8 cellular contexts compared by ENCODE assay signal in the genomic region with DNA sequence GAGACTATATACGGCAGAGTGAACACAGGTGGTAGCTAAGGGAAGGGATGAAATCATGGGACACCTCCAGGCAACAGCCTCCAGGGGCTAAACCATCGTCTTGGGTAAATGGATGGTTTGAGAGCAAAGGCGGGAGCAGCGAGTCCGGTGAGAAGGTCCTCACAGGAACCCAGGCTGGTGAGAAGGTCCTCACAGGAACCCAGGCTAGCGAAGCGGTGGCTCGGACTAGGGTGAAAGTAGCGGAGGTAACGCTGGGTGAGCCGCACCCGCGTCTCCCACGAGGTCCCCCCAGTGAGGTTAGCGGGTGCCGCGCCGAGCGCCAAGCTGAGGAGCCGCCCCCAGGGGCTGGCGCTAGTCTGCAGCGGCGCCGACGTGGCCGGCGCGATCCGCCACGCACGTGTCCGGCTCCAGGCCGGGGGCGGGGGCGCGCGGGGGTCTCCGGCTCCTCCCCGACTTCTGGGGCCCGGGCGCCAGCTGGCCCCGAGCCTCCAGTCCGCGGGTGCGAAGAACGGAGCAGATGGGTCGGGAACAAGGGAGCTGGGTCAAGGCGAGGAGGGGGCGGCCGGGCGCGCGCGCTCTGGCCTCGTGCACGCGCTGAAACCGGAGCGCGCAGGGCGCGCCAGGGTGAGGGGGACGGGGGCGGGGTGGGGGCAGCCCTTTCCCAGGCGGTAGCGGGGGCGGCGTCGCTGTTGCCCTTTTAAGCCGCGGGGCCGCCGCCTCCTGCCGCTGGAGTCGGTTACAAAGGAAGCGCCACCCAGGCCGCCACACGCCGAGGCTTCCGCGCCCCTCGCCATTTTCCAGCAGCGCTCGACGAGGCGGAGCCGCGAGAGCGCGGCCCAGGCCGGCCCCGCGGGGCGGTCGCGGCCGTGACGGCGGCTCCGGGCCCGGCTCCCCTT. TPM values are rescaled to one million over a fixed set of nuclear protein-coding genes. Genes with fewer than 3 reads are reported as not detected.
DNase-seq lines count a peak whose midpoint lies in the region; ATAC-seq and TF ChIP-seq lines count a peak whose summit lies in the region.

UBE2Q2 (plus strand) TSS at position 726 of the 896 bp plus-strand sequence. CDS start 220 bp downstream, outside the sequence.

- peaks cover 33% of the 10 kb centered on the region for H3K4me1 Mint-ChIP-seq in progenitor cell of endocrine pancreas (ENCODE audit: low read depth)

- H3K36me3 Mint-ChIP-seq in progenitor cell of endocrine pancreas (ENCODE audit: insufficient read depth), result peaks cover 3% of the 10 kb centered on the region

- H3K4me3 ChIP-seq in MG63 (peak within 1 kb of the TSS; percentile 96), heart right ventricle (peak within 1 kb of the TSS; percentile 63 to 95 (median 85)), upper lobe of right lung (peak within 1 kb of the TSS; percentile 99)

- WGBS in adipose tissue, 3 donors, result 1 to 2% (median 1%) methylated on average over 70 to 101 of the region's 101 CpGs
- WGBS in heart right ventricle, 2 donors, result 1% methylated on average over 87 to 95 of the region's 101 CpGs

- no peak for TF ChIP-seq CTCF in heart right ventricle (IDR thresholded peaks at IDR 0.05)
- TF ChIP-seq CTCF in progenitor cell of endocrine pancreas (IDR thresholded peaks at IDR 0.05; ENCODE audit: unreplicated experiment), result no peak
- no peak for TF ChIP-seq CTCF in upper lobe of right lung (IDR thresholded peaks at IDR 0.05)

- H3K27me3 Mint-ChIP-seq in progenitor cell of endocrine pancreas, result peaks cover 19% of the 10 kb centered on the region

- peak; percentile 81 for DNase-seq in DMS53 (lab: John Stamatoyannopoulos, UW)
- peak; percentile 83 for DNase-seq in MG63
- DNase-seq in T-helper 1 cell, result peak; percentile 50 to 79 (median 61)
- DNase-seq in heart right ventricle, result peak; percentile 75 to 81
- DNase-seq in progenitor cell of endocrine pancreas (ENCODE audit: low spot score, unreplicated experiment), result peak; percentile 65
- peak; percentile 87 for DNase-seq in upper lobe of right lung

- H3K9me3 Mint-ChIP-seq in progenitor cell of endocrine pancreas (ENCODE audit: low read depth), result no peaks in the 10 kb centered on the region

- no peaks in the 10 kb centered on the region for H3K27me3 ChIP-seq in MG63
- H3K27me3 ChIP-seq in heart right ventricle, result no peaks in the 10 kb centered on the region
- H3K27me3 ChIP-seq in upper lobe of right lung, result no peaks in the 10 kb centered on the region

- H3K36me3 ChIP-seq in MG63, result peaks cover 7% of the 10 kb centered on the region
- H3K36me3 ChIP-seq in heart right ventricle, result peaks cover 0 to 4% (median 0%) of the 10 kb centered on the region in 9 donors
- no peaks in the 10 kb centered on the region for H3K36me3 ChIP-seq in upper lobe of right lung

- H3K9me3 ChIP-seq in MG63 (no peaks in the 10 kb centered on the region), heart right ventricle (no peaks in the 10 kb centered on the region), upper lobe of right lung (no peaks in the 10 kb centered on the region)

- ATAC-seq in GM21825 (IDR thresholded peaks at IDR 0.05; ENCODE audit: unreplicated experiment), result peak; percentile 45
- peak; percentile 64 to 81 (median 76) for ATAC-seq in heart right ventricle
- ATAC-seq in upper lobe of right lung, result peak; percentile 75

- H3K4me1 ChIP-seq in heart right ventricle (peaks cover 0 to 59% (median 47%) of the 10 kb centered on the region in 9 donors), upper lobe of right lung (peaks cover 24% of the 10 kb centered on the region)

- H3K27ac Mint-ChIP-seq in progenitor cell of endocrine pancreas, result peak within 1 kb of the TSS; percentile 96

- H3K27ac ChIP-seq in adipose tissue (ENCODE audit: low read depth, low read length), result peak within 1 kb of the TSS; percentile 81
- H3K27ac ChIP-seq in heart right ventricle, result peak within 1 kb of the TSS; percentile 69 to 97 (median 94)
- H3K27ac ChIP-seq in upper lobe of right lung, result peak within 1 kb of the TSS; percentile 92

- intact Hi-C loops in heart right ventricle (cut with DNase I) (loop anchor here in 2 of 10 donors (5.0 to 10.0 kb wide), 2 partner anchors 59 to 62 kb away; partner anchors contain the start of gene FBXO22 (in 2 of the 2)), upper lobe of right lung (cut with DNase I) (no loop called here)

- peak within 1 kb of the TSS; percentile 86 for H3K4me3 Mint-ChIP-seq in progenitor cell of endocrine pancreas (ENCODE audit: low read depth)

RNA-seq across cellular contexts. Expression of gene UBE2Q2, which starts in this region (rescaled TPM):
- 41.9 and 61.8 TPM in 2 replicates for total RNA-seq in MG63 (2014; rRNA removed; shearing (Covaris generic); ENCODE audit: low replicate concordance)
- 10 to 100 TPM; 10.2 to 44.0 (median 16.9) TPM for polyA plus RNA-seq in adipose tissue
- 10 to 100 TPM; 16.0 to 36.5 (median 25.3) TPM for total RNA-seq in heart right ventricle
- 10 to 100 TPM; 12.5 to 24.3 TPM for polyA plus RNA-seq in heart right ventricle
- total RNA-seq in progenitor cell of endocrine pancreas, result 40.9 and 41.2 TPM in 2 replicates
- total RNA-seq in upper lobe of right lung, result 29.6 TPM

Comparison
In these comparisons a context has a peak if more than half of its experiments do, and no peak if none do; other contexts are left out.
1. Peak in every context shown above with its lines: DNase-seq, ATAC-seq, H3K4me3 ChIP-seq and H3K27ac ChIP-seq.